ENCODE assay signal across 8 cellular contexts in the genomic region with DNA sequence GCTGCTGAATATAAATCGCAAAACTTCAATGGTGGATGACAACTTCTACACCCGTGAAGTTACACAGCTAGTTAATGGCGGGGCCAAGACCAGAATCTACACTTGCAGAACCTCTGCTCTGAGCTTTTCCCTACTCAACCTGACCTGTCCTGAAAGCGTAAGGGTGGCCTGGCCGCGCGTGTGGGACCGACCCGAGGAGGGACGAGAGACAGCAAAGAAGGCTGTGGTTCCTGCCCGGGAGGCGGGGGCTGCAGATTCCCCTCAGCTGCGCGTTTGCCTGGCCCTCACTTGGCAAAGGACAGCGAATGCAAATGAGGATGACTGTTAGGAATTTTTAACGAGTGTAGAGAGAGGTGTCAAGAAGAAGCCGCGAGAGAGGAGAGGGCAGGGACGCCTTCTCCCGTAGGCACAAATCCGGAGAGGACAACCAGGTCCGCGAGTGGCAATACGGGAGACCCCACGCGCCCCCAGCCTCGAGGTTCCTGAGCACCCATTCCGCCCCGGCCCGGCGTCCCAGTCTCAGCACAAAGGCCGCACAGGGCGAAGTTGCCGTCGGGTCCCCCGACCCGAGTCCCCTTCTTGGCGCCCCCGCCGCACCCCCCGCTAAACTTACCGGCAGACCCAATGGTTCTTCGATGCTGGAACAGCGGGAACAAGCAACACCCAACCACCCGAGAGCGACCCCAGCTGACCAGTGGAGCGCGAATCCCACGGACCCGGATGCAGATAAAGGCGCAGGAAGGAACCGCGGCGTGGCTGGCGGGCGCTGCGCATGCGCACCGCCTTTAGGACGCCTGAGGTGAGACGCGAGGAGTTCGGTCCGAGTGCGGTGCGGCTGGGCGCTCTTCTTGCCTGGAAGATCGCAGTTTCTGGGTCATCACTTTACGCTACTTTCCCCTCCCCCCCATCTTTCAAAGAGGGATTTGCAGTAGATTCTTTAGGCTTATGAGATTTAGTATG. TPM values are rescaled to one million over a fixed set of nuclear protein-coding genes. Genes with fewer than 3 reads are reported as not detected.
DNase-seq lines count a peak whose midpoint lies in the region; ATAC-seq and TF ChIP-seq lines count a peak whose summit lies in the region.

A gene (minus strand): TSS at position 696 of the 960 bp plus-strand sequence. CDS start 4,349 bp downstream, outside the sequence.

- TF ChIP-seq RAD21 in Ishikawa (IDR thresholded peaks at IDR 0.05; ENCODE audit: low read depth): no peak

- intact Hi-C loops in PC-9 (cut with micrococcal nuclease; ENCODE audit: unreplicated experiment): no loop called here
- intact Hi-C loops in esophagus squamous epithelium (cut with DNase I): no loop called here

- TF ChIP-seq POLR2A in esophagus squamous epithelium (IDR thresholded peaks at IDR 0.05): peak in 3 of 4 donors; percentile 10 to 40 (median 14)

- H3K4me1 ChIP-seq in PC-9 (replicated peaks; ENCODE audit: insufficient read depth): peaks cover 18% of the 10 kb centered on the region; the same call in 1 of the 2 replicates
- H3K4me1 ChIP-seq in esophagus squamous epithelium: peaks cover 6 to 38% (median 10%) of the 10 kb centered on the region in 3 donors

- peaks cover 20% of the 10 kb centered on the region for H3K79me2 ChIP-seq in PC-9 (ENCODE audit: low read depth)

- peak within 1 kb of the TSS; percentile 89 for H3K4me3 ChIP-seq in PC-9
- peak within 1 kb of the TSS; percentile 60 to 91 (median 78) for H3K4me3 ChIP-seq in esophagus squamous epithelium

- H2AFZ ChIP-seq in PC-9: peak within 1 kb of the TSS; percentile 98

- H3K27me3 ChIP-seq in PC-9 (ENCODE audit: insufficient read depth, low read depth) (no peaks in the 10 kb centered on the region), esophagus squamous epithelium (no peaks in the 10 kb centered on the region)

- H3K9me3 ChIP-seq in PC-9 (ENCODE audit: insufficient read depth, low read depth) (no peaks in the 10 kb centered on the region), esophagus squamous epithelium (no peaks in the 10 kb centered on the region)

- peak within 1 kb of the TSS; percentile 94 for H3K4me2 ChIP-seq in PC-9

- DNase-seq in DMS153 (lab: John Stamatoyannopoulos, UW) (peak; percentile 48), PC-9 (peak; percentile 69 to 74), esophagus squamous epithelium (lab: John Stamatoyannopoulos, UW) (peak; percentile 11), myocyte (ENCODE audit: low read depth) (peak; percentile 93)
- peak; percentile 85 to 87 for DNase-seq in activated T-cell treated with anti-CD3 and anti-CD28 coated beads, Interleukin-2, amount 50 U/mL, for 48 hours
- peak; percentile 68 to 70 for DNase-seq in stimulated activated CD8-positive, alpha-beta memory T cell treated with anti-CD3 and anti-CD28 coated beads, Interleukin-7, amount 100 ng/mL, for 48 hours (ENCODE audit: extremely low read depth in 1 of 2, low read depth in 1 of 2)

- no peaks in the 10 kb centered on the region for H3F3A ChIP-seq in PC-9 (ENCODE audit: insufficient read depth, low read depth)

- no peaks in the 10 kb centered on the region for H3K9me2 ChIP-seq in PC-9 (ENCODE audit: insufficient read depth)

- H4K20me1 ChIP-seq in PC-9 (ENCODE audit: insufficient read depth): no peaks in the 10 kb centered on the region; the same call in 1 of the 2 replicates

- ATAC-seq in GM21576 (IDR thresholded peaks at IDR 0.05; ENCODE audit: unreplicated experiment): peak; percentile 94

- CTCF ChIA-PET in PC-9 (lab: Charles Lee): no interaction called here

- 0% methylated on average over 27 to 35 of the region's 69 CpGs for WGBS in esophagus squamous epithelium, 2 donors

- TSS peak; percentile 53 for BruUV-seq in PC-9 (replicated peaks; lab: Mats Ljungman, UMichigan)

- H3K27ac ChIP-seq in PC-9: no peak within 1 kb of the TSS
- H3K27ac ChIP-seq in esophagus squamous epithelium: peak within 1 kb of the TSS; percentile 77 to 92 (median 86)

- TF ChIP-seq CTCF in PC-9 (conservative IDR thresholded peaks at IDR 0.05) (peak; percentile 32; the same call in 1 of the 2 replicates), esophagus squamous epithelium (IDR thresholded peaks at IDR 0.05) (peak in 2 of 6 experiments; percentile 14 to 50)

- H3K36me3 ChIP-seq in PC-9 (ENCODE audit: low read depth): no peaks in the 10 kb centered on the region
- H3K36me3 ChIP-seq in esophagus squamous epithelium: no peaks in the 10 kb centered on the region

- POLR2A ChIA-PET in PC-9 (lab: Charles Lee; ENCODE audit: unreplicated experiment): no interaction called here

- no peak for TF ChIP-seq EP300 in Ishikawa (IDR thresholded peaks at IDR 0.05; ENCODE audit: borderline replicate concordance)

TF ChIP-seq in Ishikawa, 13 proteins besides CTCF, POLR2A, EP300 and RAD21:
- TF ChIP-seq CREB1 (IDR thresholded peaks at IDR 0.05; ENCODE audit: low read depth) (no peak), YY1 (IDR thresholded peaks at IDR 0.05; ENCODE audit: low read depth) (no peak), NFIC (IDR thresholded peaks at IDR 0.05) (no peak; the same call in 1 of the 2 replicates), TAF1 (IDR thresholded peaks at IDR 0.05; ENCODE audit: low read depth) (peak; percentile 91), EGR1 (IDR thresholded peaks at IDR 0.05) (no peak), ZBTB7A (IDR thresholded peaks at IDR 0.05; ENCODE audit: low read depth) (peak; percentile 81; the same call in 1 of the 2 replicates), TCF12 (IDR thresholded peaks at IDR 0.05; ENCODE audit: low read depth) (no peak), FOXM1 (IDR thresholded peaks at IDR 0.05; ENCODE audit: borderline replicate concordance, low read depth) (no peak)
- TF ChIP-seq, protein P1, sequence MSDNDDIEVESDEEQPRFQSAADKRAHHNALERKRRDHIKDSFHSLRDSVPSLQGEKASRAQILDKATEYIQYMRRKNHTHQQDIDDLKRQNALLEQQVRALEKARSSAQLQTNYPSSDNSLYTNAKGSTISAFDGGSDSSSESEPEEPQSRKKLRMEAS (IDR thresholded peaks at IDR 0.05): peak; percentile 88
- TF ChIP-seq, protein P2, sequence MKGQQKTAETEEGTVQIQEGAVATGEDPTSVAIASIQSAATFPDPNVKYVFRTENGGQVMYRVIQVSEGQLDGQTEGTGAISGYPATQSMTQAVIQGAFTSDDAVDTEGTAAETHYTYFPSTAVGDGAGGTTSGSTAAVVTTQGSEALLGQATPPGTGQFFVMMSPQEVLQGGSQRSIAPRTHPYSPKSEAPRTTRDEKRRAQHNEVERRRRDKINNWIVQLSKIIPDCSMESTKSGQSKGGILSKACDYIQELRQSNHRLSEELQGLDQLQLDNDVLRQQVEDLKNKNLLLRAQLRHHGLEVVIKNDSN (IDR thresholded peaks at IDR 0.05): no peak
- TF ChIP-seq, protein P3, sequence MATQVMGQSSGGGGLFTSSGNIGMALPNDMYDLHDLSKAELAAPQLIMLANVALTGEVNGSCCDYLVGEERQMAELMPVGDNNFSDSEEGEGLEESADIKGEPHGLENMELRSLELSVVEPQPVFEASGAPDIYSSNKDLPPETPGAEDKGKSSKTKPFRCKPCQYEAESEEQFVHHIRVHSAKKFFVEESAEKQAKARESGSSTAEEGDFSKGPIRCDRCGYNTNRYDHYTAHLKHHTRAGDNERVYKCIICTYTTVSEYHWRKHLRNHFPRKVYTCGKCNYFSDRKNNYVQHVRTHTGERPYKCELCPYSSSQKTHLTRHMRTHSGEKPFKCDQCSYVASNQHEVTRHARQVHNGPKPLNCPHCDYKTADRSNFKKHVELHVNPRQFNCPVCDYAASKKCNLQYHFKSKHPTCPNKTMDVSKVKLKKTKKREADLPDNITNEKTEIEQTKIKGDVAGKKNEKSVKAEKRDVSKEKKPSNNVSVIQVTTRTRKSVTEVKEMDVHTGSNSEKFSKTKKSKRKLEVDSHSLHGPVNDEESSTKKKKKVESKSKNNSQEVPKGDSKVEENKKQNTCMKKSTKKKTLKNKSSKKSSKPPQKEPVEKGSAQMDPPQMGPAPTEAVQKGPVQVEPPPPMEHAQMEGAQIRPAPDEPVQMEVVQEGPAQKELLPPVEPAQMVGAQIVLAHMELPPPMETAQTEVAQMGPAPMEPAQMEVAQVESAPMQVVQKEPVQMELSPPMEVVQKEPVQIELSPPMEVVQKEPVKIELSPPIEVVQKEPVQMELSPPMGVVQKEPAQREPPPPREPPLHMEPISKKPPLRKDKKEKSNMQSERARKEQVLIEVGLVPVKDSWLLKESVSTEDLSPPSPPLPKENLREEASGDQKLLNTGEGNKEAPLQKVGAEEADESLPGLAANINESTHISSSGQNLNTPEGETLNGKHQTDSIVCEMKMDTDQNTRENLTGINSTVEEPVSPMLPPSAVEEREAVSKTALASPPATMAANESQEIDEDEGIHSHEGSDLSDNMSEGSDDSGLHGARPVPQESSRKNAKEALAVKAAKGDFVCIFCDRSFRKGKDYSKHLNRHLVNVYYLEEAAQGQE (IDR thresholded peaks at IDR 0.05; ENCODE audit: low read depth): 0 out of 2 replicates have a peak, but pooled peaks have one; percentile 7
TF ChIP-seq in Ishikawa: peak in this region for 4.

RNA-seq across cellular contexts. Expression of the gene that starts here (rescaled TPM):
- total RNA-seq in PC-9 (2021) (8.2 and 14.6 TPM in 2 replicates), esophagus squamous epithelium (10 to 100 TPM in 2 of 4 donors, 1 to 10 TPM in 2; 4.0 to 15.4 (median 10.4) TPM), myocyte (17.0 and 19.7 TPM in 2 replicates)
- polyA plus RNA-seq in myocyte (2012): 13.0 TPM

Comparison
In these comparisons a context has a peak if more than half of its experiments do, and no peak if none do; other contexts are left out.
1. DNase-seq: peak in every context shown above with its lines; median percentile 93 in myocyte; 86 in activated T-cell treated with anti-CD3 and anti-CD28 coated beads, Interleukin-2, amount 50 U/mL, for 48 hours; 72 in PC-9; 69 in stimulated activated CD8-positive, alpha-beta memory T cell treated with anti-CD3 and anti-CD28 coated beads, Interleukin-7, amount 100 ng/mL, for 48 hours; 48 in DMS153; 11 in esophagus squamous epithelium.